Comparison of ENCODE assay signal across 29 cellular contexts in genomic region chr2:3110555-3110954, GRCh38.
"Had no signal": no experiment of that assay in that cellular context is flagged by ENCODE, and none has a peak within 500 bp of the region (broad histone marks: within the 10 kb centered on the region; RNA-seq: fewer than 3 reads in every experiment).

No MANE protein-coding gene starts in this region.

- H3K4me3 Mint-ChIP-seq: activated naive CD4-positive, alpha-beta T cell treated with anti-CD3 and anti-CD28 coated beads, Interleukin-2, amount 10 ng/mL, durations not matched to agents 7 days and 5 days; activated naive CD8-positive, alpha-beta T cell treated with anti-CD3 and anti-CD28 coated beads for 36 hours; activated T-helper 17 cell treated with anti-CD3 and anti-CD28 coated beads, Interleukin-2, amount 50 U/mL, for 72 hours; T-cell had no signal

- ATAC-seq: activated CD4-positive, CD25-positive, alpha-beta regulatory T cell treated with anti-CD3 and anti-CD28 coated beads, Interleukin-2, amount 50 U/mL, for 24 hours; activated T-helper 17 cell treated with anti-CD3 and anti-CD28 coated beads, Interleukin-2, amount 50 U/mL, for 72 hours; Panc1; Right ventricle myocardium inferior; T-cell had no signal

- H3K4me1 Mint-ChIP-seq: activated naive CD4-positive, alpha-beta T cell treated with anti-CD3 and anti-CD28 coated beads, Interleukin-2, amount 10 ng/mL, durations not matched to agents 7 days and 5 days; activated naive CD8-positive, alpha-beta T cell treated with anti-CD3 and anti-CD28 coated beads for 36 hours; activated T-helper 17 cell treated with anti-CD3 and anti-CD28 coated beads, Interleukin-2, amount 50 U/mL, for 72 hours; T-cell had no signal

- H3K27ac ChIP-seq: SK-N-MC, WERI-Rb-1 had no signal

- H3K27ac Mint-ChIP-seq: activated naive CD4-positive, alpha-beta T cell treated with anti-CD3 and anti-CD28 coated beads, Interleukin-2, amount 10 ng/mL, durations not matched to agents 7 days and 5 days; activated naive CD8-positive, alpha-beta T cell treated with anti-CD3 and anti-CD28 coated beads for 36 hours; activated T-helper 17 cell treated with anti-CD3 and anti-CD28 coated beads, Interleukin-2, amount 50 U/mL, for 72 hours; T-cell had no signal

- H3K36me3 ChIP-seq: WERI-Rb-1 had no signal

- DNase-seq: activated CD4-positive, alpha-beta T cell treated with anti-CD3 and anti-CD28 coated beads for 4 hours; activated gamma-delta T cell; activated naive CD4-positive, alpha-beta T cell treated with anti-CD3 and anti-CD28 coated beads, Interleukin-2, amount 10 ng/mL, durations not matched to agents 7 days and 5 days; activated naive CD8-positive, alpha-beta T cell treated with anti-CD3 and anti-CD28 coated beads for 36 hours; activated T-cell treated with anti-CD3 and anti-CD28 coated beads for 4 hours; activated T-cell treated with anti-CD3 and anti-CD28 coated beads, Interleukin-2, amount 50 U/mL, for 48 hours; anterior cingulate cortex; caudate nucleus; Karpas-422; MM.1S; NCI-H1105; NCI-H1436; NCI-H1694 treated with DMSO at 0.1 percent for 48 hours; NCI-H2029 treated with DMSO at 0.1 percent for 48 hours; NCI-H510A treated with DMSO at 0.1 percent for 48 hours; NCI-H69; NK-92 treated with Interleukin-12 subunit alpha and Interleukin-12 subunit beta, amount 100 ng/mL, for 24 hours; OCI-M1; RPMI8226; T-cell; T-helper 2 cell; T1000; WERI-Rb-1 had no signal

- H3K27me3 Mint-ChIP-seq: activated naive CD4-positive, alpha-beta T cell treated with anti-CD3 and anti-CD28 coated beads, Interleukin-2, amount 10 ng/mL, durations not matched to agents 7 days and 5 days; activated naive CD8-positive, alpha-beta T cell treated with anti-CD3 and anti-CD28 coated beads for 36 hours; activated T-helper 17 cell treated with anti-CD3 and anti-CD28 coated beads, Interleukin-2, amount 50 U/mL, for 72 hours; T-cell had no signal

- FAIRE-seq: TTC549 had no signal

- H3K9me3 Mint-ChIP-seq: activated naive CD8-positive, alpha-beta T cell treated with anti-CD3 and anti-CD28 coated beads for 36 hours; activated T-helper 17 cell treated with anti-CD3 and anti-CD28 coated beads, Interleukin-2, amount 50 U/mL, for 72 hours had no signal

- H3K36me3 Mint-ChIP-seq: activated naive CD4-positive, alpha-beta T cell treated with anti-CD3 and anti-CD28 coated beads, Interleukin-2, amount 10 ng/mL, durations not matched to agents 7 days and 5 days; activated naive CD8-positive, alpha-beta T cell treated with anti-CD3 and anti-CD28 coated beads for 36 hours; T-cell had no signal

- H3K4me3 ChIP-seq: SK-N-MC had no signal
